In the genomic region with DNA sequence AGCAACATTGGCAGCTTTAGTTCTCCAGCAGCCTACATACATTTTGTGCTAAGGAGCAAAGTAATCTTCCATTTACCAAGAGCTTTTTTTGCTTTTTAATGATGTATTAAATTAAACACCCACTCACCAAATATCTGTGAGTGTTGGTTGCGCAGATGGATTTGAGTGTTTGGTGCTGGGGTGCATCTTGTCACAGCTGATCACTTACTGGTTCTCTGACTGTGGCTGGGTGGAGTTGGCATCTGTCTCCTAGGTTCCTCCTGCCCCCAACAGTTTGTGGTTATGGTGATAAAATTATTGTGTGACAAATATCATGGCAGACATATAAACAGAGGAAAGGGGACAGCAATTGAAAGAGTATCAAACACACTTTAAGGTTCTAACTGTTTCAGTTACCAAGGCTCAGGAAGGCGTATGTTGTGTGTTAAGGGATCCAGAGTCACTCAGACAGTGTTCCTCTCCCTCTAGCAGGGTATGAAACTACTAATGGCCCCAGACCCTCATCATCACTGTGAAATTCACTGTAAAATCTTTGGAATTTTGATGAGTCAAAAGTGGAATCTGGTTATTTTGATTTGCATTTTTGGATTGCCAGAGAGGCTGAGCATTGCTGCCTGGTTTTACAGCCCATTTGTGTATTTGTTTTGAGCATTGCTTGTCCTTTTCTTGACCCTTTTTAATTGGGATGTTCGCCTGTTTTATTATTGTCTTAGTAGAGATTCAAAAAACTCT, we compare ENCODE assay signal across 17 cellular contexts.
DNase-seq lines count a peak whose midpoint lies in the region; ATAC-seq and TF ChIP-seq lines count a peak whose summit lies in the region.
"Had no signal": no experiment of that assay in that cellular context is flagged by ENCODE, and none has a peak within 500 bp of the region (broad histone marks: within the 10 kb centered on the region; RNA-seq: fewer than 3 reads in every experiment).

No MANE protein-coding gene starts in this region.

- no peak overlapping the region for H2AFZ ChIP-seq in SK-N-SH (ENCODE audit: low read depth)

- H4K20me1 ChIP-seq in SK-N-SH (ENCODE audit: insufficient read depth): no peaks in the 10 kb centered on the region

- no peaks in the 10 kb centered on the region for H3K9me2 ChIP-seq in SK-N-SH

- ATAC-seq in SK-N-SH treated with all-trans-retinoic acid at 6 μM for 48 hours (no peak), HG03135 (IDR thresholded peaks at IDR 0.05; ENCODE audit: unreplicated experiment) (no peak)
- no peak for ATAC-seq in activated CD8-positive, alpha-beta T cell treated with anti-CD3 and anti-CD28 coated beads for 36 hours

- DNase-seq in SK-N-SH (no peak), SK-N-MC (ENCODE audit: low read depth, low spot score) (no peak), fibroblast of peridontal ligament (ENCODE audit: extremely low read depth) (peak; percentile 66), OCI-M2 (lab: John Stamatoyannopoulos, UW; ENCODE audit: unreplicated experiment) (no peak), COLO829 (ENCODE audit: low spot score) (no peak)
- no peak for DNase-seq in activated CD8-positive, alpha-beta T cell treated with anti-CD3 and anti-CD28 coated beads for 36 hours
- DNase-seq: activated CD4-positive, alpha-beta T cell treated with anti-CD3 and anti-CD28 coated beads, Interleukin-2, amount 10 ng/mL, durations not matched to agents 24 days and 14 days; activated T-cell treated with anti-CD3 and anti-CD28 coated beads, Interleukin-2, amount 50 U/mL, for 24 hours; occipital lobe had no signal

- CTCF ChIA-PET in SK-N-SH (lab: Yijun Ruan, JAX): no interaction called here
- CTCF ChIA-PET in activated CD8-positive, alpha-beta T cell treated with anti-CD3 and anti-CD28 coated beads for 36 hours (lab: Charles Lee): interaction anchor here (1.4 kb wide), 1 partner anchor 145 kb away, joined by 3 read pairs; no protein-coding TSS in a partner anchor

- H3K27me3 ChIP-seq in SK-N-SH (ENCODE audit: insufficient read depth): no peaks in the 10 kb centered on the region

- POLR2A ChIA-PET in SK-N-SH (lab: Yijun Ruan, JAX): interaction anchor here (0.6 kb wide), 1 partner anchor 63 kb away, joined by 4 read pairs; no protein-coding TSS in a partner anchor
- POLR2A ChIA-PET in activated CD8-positive, alpha-beta T cell treated with anti-CD3 and anti-CD28 coated beads for 36 hours (lab: Charles Lee): no interaction called here

- H3K79me2 ChIP-seq in SK-N-SH (ENCODE audit: insufficient read depth): no peaks in the 10 kb centered on the region

- H3K4me1 ChIP-seq in SK-N-SH (ENCODE audit: control insufficient read depth in 1 of 2, insufficient read depth in 2 of 2, low read depth in 1 of 2, low read length in 1 of 2): no peaks in the 10 kb centered on the region; a peak in 1 of 4 replicates

- no peak overlapping the region for H3K9ac ChIP-seq in SK-N-SH
- H3K9ac ChIP-seq in SK-N-MC (ENCODE audit: insufficient read length): no peak overlapping the region

- no peaks in the 10 kb centered on the region for H3F3A ChIP-seq in SK-N-SH (replicated peaks; ENCODE audit: insufficient read depth)

- H3K9me3 Mint-ChIP-seq in activated CD8-positive, alpha-beta T cell treated with anti-CD3 and anti-CD28 coated beads for 36 hours: no peaks in the 10 kb centered on the region
- H3K9me3 Mint-ChIP-seq: activated CD4-positive, alpha-beta T cell treated with anti-CD3 and anti-CD28 coated beads, Interleukin-2, amount 10 ng/mL, durations not matched to agents 24 days and 14 days; activated T-cell treated with anti-CD3 and anti-CD28 coated beads, Interleukin-2, amount 50 U/mL, for 24 hours; central memory CD8-positive, alpha-beta T cell; stimulated activated naive CD8-positive, alpha-beta T cell treated with anti-CD3 and anti-CD28 coated beads, Interleukin-15, Interleukin-2, amounts not matched to agents 100 ng/mL and 50 ng/mL, for 24 hours had no signal

- no peak overlapping the region for H3K4me2 ChIP-seq in SK-N-SH

- H3K27ac Mint-ChIP-seq in activated CD8-positive, alpha-beta T cell treated with anti-CD3 and anti-CD28 coated beads for 36 hours: no peak overlapping the region
- H3K27ac Mint-ChIP-seq: activated CD4-positive, alpha-beta T cell treated with anti-CD3 and anti-CD28 coated beads, Interleukin-2, amount 10 ng/mL, durations not matched to agents 24 days and 14 days; activated naive CD8-positive, alpha-beta T cell; activated T-cell treated with anti-CD3 and anti-CD28 coated beads, Interleukin-2, amount 50 U/mL, for 24 hours; stimulated activated naive CD8-positive, alpha-beta T cell treated with anti-CD3 and anti-CD28 coated beads, Interleukin-15, Interleukin-2, amounts not matched to agents 100 ng/mL and 50 ng/mL, for 24 hours had no signal

- TF ChIP-seq CTCF in SK-N-SH (IDR thresholded peaks at IDR 0.05): no peak
- no peak for TF ChIP-seq CTCF in activated CD8-positive, alpha-beta T cell treated with anti-CD3 and anti-CD28 coated beads for 36 hours (IDR thresholded peaks at IDR 0.05)

- no peak for TF ChIP-seq RAD21 in SK-N-SH (IDR thresholded peaks at IDR 0.05; ENCODE audit: low read length)

- WGBS in SK-N-SH (ENCODE audit: low lambda C conversion rate): 55% methylated on average over 3 of the region's 3 CpGs

- H3K9me3 ChIP-seq in SK-N-SH (no peaks in the 10 kb centered on the region), SK-N-MC (ENCODE audit: low read depth, low read length) (no peaks in the 10 kb centered on the region)

- no peaks in the 10 kb centered on the region for H3K4me1 Mint-ChIP-seq in activated CD8-positive, alpha-beta T cell treated with anti-CD3 and anti-CD28 coated beads for 36 hours (ENCODE audit: low read depth)
- H3K4me1 Mint-ChIP-seq: activated CD4-positive, alpha-beta T cell treated with anti-CD3 and anti-CD28 coated beads, Interleukin-2, amount 10 ng/mL, durations not matched to agents 24 days and 14 days; central memory CD8-positive, alpha-beta T cell had no signal

- H3K27ac ChIP-seq in SK-N-SH (ENCODE audit: low read depth in 2 of 2, low read length in 1 of 2) (no peak overlapping the region), SK-N-MC (peak overlapping the region; percentile 3; the same call in 1 of the 2 replicates)
- H3K27ac ChIP-seq: 22Rv1, HL-60, RWPE1 had no signal

- H3K36me3 ChIP-seq in SK-N-SH (replicated peaks in 1 of 2; ENCODE audit: control insufficient read depth in 1 of 2, insufficient read depth in 2 of 2, low read length in 1 of 2) (no peaks in the 10 kb centered on the region), SK-N-MC (ENCODE audit: insufficient read depth, low read length) (no peaks in the 10 kb centered on the region)

- intact Hi-C loops in activated CD8-positive, alpha-beta T cell treated with anti-CD3 and anti-CD28 coated beads for 36 hours (cut with micrococcal nuclease): no loop called here

- H3K4me3 Mint-ChIP-seq in activated CD8-positive, alpha-beta T cell treated with anti-CD3 and anti-CD28 coated beads for 36 hours: no peak overlapping the region
- H3K4me3 Mint-ChIP-seq: activated CD4-positive, alpha-beta T cell treated with anti-CD3 and anti-CD28 coated beads, Interleukin-2, amount 10 ng/mL, durations not matched to agents 24 days and 14 days; activated naive CD8-positive, alpha-beta T cell; activated T-cell treated with anti-CD3 and anti-CD28 coated beads, Interleukin-2, amount 50 U/mL, for 24 hours; central memory CD8-positive, alpha-beta T cell; stimulated activated naive CD8-positive, alpha-beta T cell treated with anti-CD3 and anti-CD28 coated beads, Interleukin-15, Interleukin-2, amounts not matched to agents 100 ng/mL and 50 ng/mL, for 24 hours had no signal

- H3K4me3 ChIP-seq in SK-N-SH (ENCODE audit: low read depth in 2 of 2, low read length in 1 of 2) (no peak overlapping the region), SK-N-MC (no peak overlapping the region)

- no peaks in the 10 kb centered on the region for H3K36me3 Mint-ChIP-seq in activated CD8-positive, alpha-beta T cell treated with anti-CD3 and anti-CD28 coated beads for 36 hours (ENCODE audit: low read depth)
- H3K36me3 Mint-ChIP-seq: activated naive CD8-positive, alpha-beta T cell had no signal

- no peak for TF ChIP-seq EP300 in SK-N-SH (IDR thresholded peaks at IDR 0.05; ENCODE audit: borderline replicate concordance in 1 of 2, low read depth in 1 of 2, low read length in 1 of 2)

- peaks cover 20% of the 10 kb centered on the region for H3K27me3 Mint-ChIP-seq in activated CD8-positive, alpha-beta T cell treated with anti-CD3 and anti-CD28 coated beads for 36 hours

TF ChIP-seq in SK-N-SH treated with all-trans-retinoic acid at 6 μM for 48 hours, 23 proteins besides CTCF, POLR2A, EP300 and RAD21:
- TF ChIP-seq, protein P1, sequence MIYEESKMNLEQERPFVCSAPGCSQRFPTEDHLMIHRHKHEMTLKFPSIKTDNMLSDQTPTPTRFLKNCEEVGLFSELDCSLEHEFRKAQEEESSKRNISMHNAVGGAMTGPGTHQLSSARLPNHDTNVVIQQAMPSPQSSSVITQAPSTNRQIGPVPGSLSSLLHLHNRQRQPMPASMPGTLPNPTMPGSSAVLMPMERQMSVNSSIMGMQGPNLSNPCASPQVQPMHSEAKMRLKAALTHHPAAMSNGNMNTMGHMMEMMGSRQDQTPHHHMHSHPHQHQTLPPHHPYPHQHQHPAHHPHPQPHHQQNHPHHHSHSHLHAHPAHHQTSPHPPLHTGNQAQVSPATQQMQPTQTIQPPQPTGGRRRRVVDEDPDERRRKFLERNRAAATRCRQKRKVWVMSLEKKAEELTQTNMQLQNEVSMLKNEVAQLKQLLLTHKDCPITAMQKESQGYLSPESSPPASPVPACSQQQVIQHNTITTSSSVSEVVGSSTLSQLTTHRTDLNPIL (CRISPR knock-in tag; IDR thresholded peaks at IDR 0.05; ENCODE audit: low read depth): no peak
- peak; percentile 44 for TF ChIP-seq ISL1 (CRISPR knock-in tag; IDR thresholded peaks at IDR 0.05)

TF ChIP-seq in SK-N-SH, 30 proteins besides CTCF, POLR2A, EP300 and RAD21 (continues in another document):
- TF ChIP-seq JUND (IDR thresholded peaks at IDR 0.05): no peak
- no peak for TF ChIP-seq RFX5 (IDR thresholded peaks at IDR 0.05; ENCODE audit: low read length)
- TF ChIP-seq USF2 (IDR thresholded peaks at IDR 0.05; ENCODE audit: borderline replicate concordance, low read depth, low read length): no peak
- TF ChIP-seq PBX3 (IDR thresholded peaks at IDR 0.05): no peak
